8 cellular contexts compared by ENCODE assay signal in the genomic region with DNA sequence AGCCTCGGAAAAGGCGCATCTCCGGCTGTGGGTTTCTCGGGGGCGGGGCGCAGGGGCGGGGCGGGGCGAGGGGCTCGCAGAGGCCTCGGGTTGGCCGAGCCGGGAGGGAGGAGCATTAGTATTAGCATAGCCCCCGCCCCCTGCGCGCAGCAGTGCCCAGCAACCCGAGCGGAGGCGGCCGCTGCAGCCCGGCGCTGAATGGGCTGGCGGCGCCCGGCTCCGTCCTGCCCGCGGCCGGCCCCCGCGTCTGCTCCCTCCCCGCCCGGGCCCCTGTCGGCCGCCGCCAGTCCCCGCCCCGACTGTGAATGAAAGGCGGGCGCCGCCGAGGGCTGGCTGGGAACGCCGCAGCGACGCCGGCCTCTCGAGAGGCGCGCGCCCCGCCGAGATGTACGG. TPM values are rescaled to one million over a fixed set of nuclear protein-coding genes. Genes with fewer than 3 reads are reported as not detected.
DNase-seq lines count a peak whose midpoint lies in the region; ATAC-seq and TF ChIP-seq lines count a peak whose summit lies in the region.

Gene EFR3B (plus strand): TSS at position 149 of the 393 bp plus-strand sequence. CDS start 237 bp downstream, at position 386.

- peak in 1 of 4 donors; percentile 14 for TF ChIP-seq POLR2A in upper lobe of left lung (IDR thresholded peaks at IDR 0.05)

- peak within 1 kb of the TSS; percentile 24 to 84 (median 68) for H3K27ac ChIP-seq in upper lobe of left lung

- in situ Hi-C loops in GM13976 (cut with MboI; ENCODE audit: low sequenced_read_pairs, unreplicated experiment) = no loop called here

- TF ChIP-seq EP300 in upper lobe of left lung (IDR thresholded peaks at IDR 0.05) = no peak

- no peak for TF ChIP-seq CTCF in GM13976 (IDR thresholded peaks at IDR 0.05; ENCODE audit: borderline replicate concordance, control extremely low read depth, extremely low read depth, insufficient read depth, missing control alignments)
- peak in 3 of 6 experiments; percentile 14 to 25 (median 17) for TF ChIP-seq CTCF in upper lobe of left lung (IDR thresholded peaks at IDR 0.05)

- H3K4me1 Mint-ChIP-seq in T-helper 1 cell treated with Interleukin-12 subunit alpha and Interleukin-12 subunit beta and Interleukin-4 antibody, amounts not matched to agents 30 μg/mL and 1 μg/mL, for 36 hours (ENCODE audit: low read depth) = peaks cover 16% of the 10 kb centered on the region

- no peaks in the 10 kb centered on the region for H3K36me3 ChIP-seq in upper lobe of left lung

- no peaks in the 10 kb centered on the region for H3K9me3 ChIP-seq in upper lobe of left lung

- H3K9me3 Mint-ChIP-seq in T-helper 1 cell treated with Interleukin-12 subunit alpha and Interleukin-12 subunit beta and Interleukin-4 antibody, amounts not matched to agents 30 μg/mL and 1 μg/mL, for 36 hours = no peaks in the 10 kb centered on the region

- DNase-seq in GM13976 (ENCODE audit: low spot score) = peak; percentile 98
- DNase-seq in NCI-H146 treated with DMSO at 0.1 percent for 48 hours (lab: John Stamatoyannopoulos, UW; ENCODE audit: unreplicated experiment) = peak; percentile 88
- peak in 55 of 56 donors; percentile 55 to 98 (median 92) for DNase-seq in amygdala (lab: John Stamatoyannopoulos, UW)
- DNase-seq in left cardiac atrium = peak; percentile 97
- DNase-seq in posterior vena cava (ENCODE audit: low spot score) = peak; percentile 98
- peak; percentile 97 for DNase-seq in upper lobe of left lung

- intact Hi-C loops in left cardiac atrium (cut with DNase I) = loop anchor here in 1 of 2 donors (5.0 kb wide), 2 partner anchors 55 to 90 kb away; no protein-coding TSS in a partner anchor
- intact Hi-C loops in posterior vena cava (cut with DNase I) = loop anchor here in 1 of 2 donors (5.0 kb wide), 1 partner anchor 65 kb away; no protein-coding TSS in a partner anchor

- H3K4me3 ChIP-seq in upper lobe of left lung = peak within 1 kb of the TSS; percentile 56 to 88 (median 78)

- H3K27me3 ChIP-seq in upper lobe of left lung = no peaks in the 10 kb centered on the region

- peak within 1 kb of the TSS; percentile 82 for H3K4me3 Mint-ChIP-seq in T-helper 1 cell treated with Interleukin-12 subunit alpha and Interleukin-12 subunit beta and Interleukin-4 antibody, amounts not matched to agents 30 μg/mL and 1 μg/mL, for 36 hours

- peak within 1 kb of the TSS; percentile 19 for H3K27ac Mint-ChIP-seq in T-helper 1 cell treated with Interleukin-12 subunit alpha and Interleukin-12 subunit beta and Interleukin-4 antibody, amounts not matched to agents 30 μg/mL and 1 μg/mL, for 36 hours

- peaks cover 15 to 22% (median 20%) of the 10 kb centered on the region in 4 donors for H3K4me1 ChIP-seq in upper lobe of left lung

- ATAC-seq in HG02852 (IDR thresholded peaks at IDR 0.05; ENCODE audit: unreplicated experiment) (peak; percentile 93), left cardiac atrium (peak; percentile 99), upper lobe of left lung (ENCODE audit: low FRiP score in 2 of 2) (peak; percentile 97 to 99)

- 1% methylated on average over 19 of the region's 54 CpGs; no CpG with 5 or more reads in 1 of the 2 donors for WGBS in upper lobe of left lung, 2 donors

- H3K27me3 Mint-ChIP-seq in T-helper 1 cell treated with Interleukin-12 subunit alpha and Interleukin-12 subunit beta and Interleukin-4 antibody, amounts not matched to agents 30 μg/mL and 1 μg/mL, for 36 hours (ENCODE audit: low read depth) = peaks cover 56% of the 10 kb centered on the region

- no peaks in the 10 kb centered on the region for H3K36me3 Mint-ChIP-seq in T-helper 1 cell treated with Interleukin-12 subunit alpha and Interleukin-12 subunit beta and Interleukin-4 antibody, amounts not matched to agents 30 μg/mL and 1 μg/mL, for 36 hours (ENCODE audit: low read depth)

RNA-seq across cellular contexts. Expression of gene EFR3B, which starts in this region (rescaled TPM):
- total RNA-seq in left cardiac atrium (1 to 10 TPM; 7.5 to 8.7 TPM), posterior vena cava (1 to 10 TPM; 1.7 TPM), upper lobe of left lung (10 to 100 TPM in 3 of 6 donors, 1 to 10 TPM in 3; 5.1 to 15.2 (median 9.5) TPM)

Comparison
In these comparisons a context has a peak if more than half of its experiments do, and no peak if none do; other contexts are left out.
1. Peak in every context shown above with its lines: DNase-seq, ATAC-seq, H3K4me3 ChIP-seq and H3K27ac ChIP-seq.